ENCODE assay signal across 9 cellular contexts in genomic region chr5:94693043-94693822, GRCh38.
DNase-seq lines count a peak whose midpoint lies in the region; FAIRE-seq and TF ChIP-seq lines count a peak whose summit lies in the region.
"Had no signal": no experiment of that assay in that cellular context is flagged by ENCODE, and none has a peak within 500 bp of the region (broad histone marks: within the 10 kb centered on the region; RNA-seq: fewer than 3 reads in every experiment).

No MANE protein-coding gene starts in this region.

- H4K8ac ChIP-seq in H9 (replicated peaks; ENCODE audit: insufficient read length, low read depth, low read length): no peak overlapping the region

- H3K27me3 ChIP-seq in H9 (ENCODE audit: insufficient read depth, low read length): no peaks in the 10 kb centered on the region
- no peaks in the 10 kb centered on the region for H3K27me3 ChIP-seq in astrocyte (ENCODE audit: insufficient read depth, low read length)
- H3K27me3 ChIP-seq: BLaER1 had no signal

- peak; percentile 75 for TF ChIP-seq CTCF in H9 (conservative IDR thresholded peaks at IDR 0.05)
- peak; percentile 34 for TF ChIP-seq CTCF in astrocyte (IDR thresholded peaks at IDR 0.05; ENCODE audit: insufficient read depth, low read depth, low read length)

- no peak overlapping the region for H3K23ac ChIP-seq in H9 (ENCODE audit: insufficient read length, low read depth, low read length)

- H3K56ac ChIP-seq in H9 (ENCODE audit: insufficient read length, low read depth, low read length): no peak overlapping the region

- H3K18ac ChIP-seq in H9 (ENCODE audit: insufficient read length, low read depth, low read length): no peak overlapping the region

- H3K14ac ChIP-seq in H9 (ENCODE audit: insufficient read depth, low read length): no peak overlapping the region

- H3K9ac ChIP-seq in H9 (ENCODE audit: extremely low read depth, insufficient read length, low read length) (no peak overlapping the region), astrocyte (ENCODE audit: low read length) (no peak overlapping the region)
- H3K9ac ChIP-seq: BLaER1 had no signal

- H3K36me3 Mint-ChIP-seq in H9 (ENCODE audit: insufficient read depth in 1 of 3, low read depth in 3 of 3): peaks cover 1 to 12% (median 12%) of the 10 kb centered on the region in 3 experiments; a peak in 4 of 7 replicates
- no peaks in the 10 kb centered on the region for H3K36me3 Mint-ChIP-seq in astrocyte (ENCODE audit: low read depth, unreplicated experiment)

- peak; percentile 67 for DNase-seq in NCI-H1105 treated with DMSO at 0.1 percent for 48 hours (lab: John Stamatoyannopoulos, UW)
- DNase-seq in NCI-H1105 (lab: John Stamatoyannopoulos, UW): no peak
- DNase-seq in H9: no peak
- DNase-seq in NCI-H1694 (lab: John Stamatoyannopoulos, UW): peak; percentile 45
- peak; percentile 93 for DNase-seq in astrocyte (ENCODE audit: low read depth)
- peak; percentile 78 for DNase-seq in left kidney (ENCODE audit: low read depth, low spot score)
- no peak for DNase-seq in activated CD4-positive, CD25-positive, alpha-beta regulatory T cell (lab: John Stamatoyannopoulos, UW)
- DNase-seq in substantia nigra (lab: John Stamatoyannopoulos, UW): no peak

- no peak overlapping the region for H3T11ph ChIP-seq in H9 (ENCODE audit: low read length)

- H2BK5ac ChIP-seq in H9 (ENCODE audit: insufficient read length, low read length): no peak overlapping the region

- peaks cover 8 to 11% of the 10 kb centered on the region in 2 experiments for H3K4me1 Mint-ChIP-seq in H9
- peaks cover 24% of the 10 kb centered on the region for H3K4me1 Mint-ChIP-seq in astrocyte (ENCODE audit: low read depth, unreplicated experiment)

- H3K4me1 ChIP-seq in H9 (ENCODE audit: insufficient read depth, low read length) (no peaks in the 10 kb centered on the region), astrocyte (ENCODE audit: insufficient read depth, low read length) (peaks cover 11% of the 10 kb centered on the region)
- H3K4me1 ChIP-seq: BLaER1 had no signal

- H3K4me3 ChIP-seq in astrocyte (ENCODE audit: insufficient read depth, low read depth, low read length): no peak overlapping the region
- H3K4me3 ChIP-seq: BLaER1 had no signal

- H3K36me3 ChIP-seq in astrocyte (ENCODE audit: insufficient read depth, low read length): no peaks in the 10 kb centered on the region

- H3K27me3 Mint-ChIP-seq in H9 (ENCODE audit: low read depth) (no peaks in the 10 kb centered on the region), astrocyte (ENCODE audit: low read depth, unreplicated experiment) (no peaks in the 10 kb centered on the region)

- no peaks in the 10 kb centered on the region for H3K79me2 ChIP-seq in H9 (ENCODE audit: insufficient read depth, low read length)
- H3K79me2 ChIP-seq in astrocyte (ENCODE audit: insufficient read depth, low read length): no peaks in the 10 kb centered on the region

- H2BK20ac ChIP-seq in H9 (ENCODE audit: low read depth, low read length, poor library complexity, severe bottlenecking): no peak overlapping the region

- H3K23me2 ChIP-seq in H9 (ENCODE audit: insufficient read length, low read depth, low read length, poor library complexity, severe bottlenecking): no peaks in the 10 kb centered on the region

- H2BK12ac ChIP-seq in H9 (ENCODE audit: insufficient read length, low read depth, low read length): no peak overlapping the region

- H2BK120ac ChIP-seq in H9 (ENCODE audit: low read depth, low read length, poor library complexity, severe bottlenecking): no peak overlapping the region

- peak overlapping the region in 1 of 3 experiments; percentile 33; a peak in 2 of 7 replicates for H3K27ac Mint-ChIP-seq in H9
- H3K27ac Mint-ChIP-seq in astrocyte (ENCODE audit: unreplicated experiment): no peak overlapping the region

- H2AFZ ChIP-seq in H9 (ENCODE audit: low read length): no peak overlapping the region
- no peak overlapping the region for H2AFZ ChIP-seq in astrocyte (ENCODE audit: low read depth, low read length)

- no peak overlapping the region for H4K91ac ChIP-seq in H9 (ENCODE audit: insufficient read length, low read depth, low read length)

- H4K20me1 ChIP-seq in H9 (ENCODE audit: control insufficient read depth, insufficient read depth, insufficient read length) (no peaks in the 10 kb centered on the region), astrocyte (ENCODE audit: insufficient read depth, low read length) (no peaks in the 10 kb centered on the region)
- H4K20me1 ChIP-seq: BLaER1 had no signal

- no peaks in the 10 kb centered on the region for H3K9me3 Mint-ChIP-seq in H9
- H3K9me3 Mint-ChIP-seq in astrocyte (ENCODE audit: unreplicated experiment): no peaks in the 10 kb centered on the region

- no peak overlapping the region for H4K5ac ChIP-seq in H9 (ENCODE audit: insufficient read length, low read depth, low read length)

- H3K79me1 ChIP-seq in H9 (ENCODE audit: insufficient read depth, low read depth, low read length, poor library complexity, severe bottlenecking): no peaks in the 10 kb centered on the region

- peak; percentile 95 for FAIRE-seq in astrocyte (lab: Jason Lieb, UNC)

- no CpG with 5 or more reads among the region's 5 CpGs for WGBS in H9 (ENCODE audit: extremely low coverage, insufficient read length, low lambda C conversion rate)

- no peak overlapping the region for H3K4ac ChIP-seq in H9 (ENCODE audit: low read depth, low read length)

- H3K27ac ChIP-seq in H9 (ENCODE audit: insufficient read length, low read depth, low read length) (no peak overlapping the region), astrocyte (ENCODE audit: low read depth, low read length) (no peak overlapping the region), substantia nigra (ENCODE audit: low read depth, low read length, poor library complexity, severe bottlenecking) (no peak overlapping the region)
- H3K27ac ChIP-seq: BLaER1 had no signal

- H2AK5ac ChIP-seq in H9 (ENCODE audit: insufficient read length, low read length): no peak overlapping the region

- no peak overlapping the region for H2BK15ac ChIP-seq in H9 (ENCODE audit: low read depth, low read length)

- H3K9me3 ChIP-seq in H9 (ENCODE audit: control insufficient read depth, low read depth, low read length) (no peaks in the 10 kb centered on the region), astrocyte (ENCODE audit: insufficient read depth, low read depth, low read length) (no peaks in the 10 kb centered on the region)
- H3K9me3 ChIP-seq: BLaER1 had no signal

- no peak overlapping the region for H3K4me3 Mint-ChIP-seq in H9
- H3K4me3 Mint-ChIP-seq in astrocyte (ENCODE audit: unreplicated experiment): no peak overlapping the region

- no peak overlapping the region for H3K4me2 ChIP-seq in H9 (ENCODE audit: insufficient read depth, insufficient read length, low read length)
- H3K4me2 ChIP-seq in astrocyte (ENCODE audit: low read length): peak overlapping the region; percentile 26
- H3K4me2 ChIP-seq: BLaER1 had no signal

Comparison
In these comparisons a context has a peak if more than half of its experiments do, and no peak if none do; other contexts are left out.
1. DNase-seq: peak in NCI-H1105 treated with DMSO at 0.1 percent for 48 hours (single experiment), NCI-H1694 (single experiment), astrocyte (single experiment) and left kidney (single experiment); none in NCI-H1105 (single experiment), H9 (single experiment), activated CD4-positive, CD25-positive, alpha-beta regulatory T cell (0 of 4) and substantia nigra (0 of 49).